Comparison of ENCODE assay signal across 14 cellular contexts in genomic region chr18:48638451-48638850, GRCh38.
DNase-seq lines count a peak whose midpoint lies in the region; ATAC-seq and TF ChIP-seq lines count a peak whose summit lies in the region.
"Had no signal": no experiment of that assay in that cellular context is flagged by ENCODE, and none has a peak within 500 bp of the region (broad histone marks: within the 10 kb centered on the region; RNA-seq: fewer than 3 reads in every experiment).

No MANE protein-coding gene starts in this region.

- no peak overlapping the region for H4K91ac ChIP-seq in neuronal stem cell (ENCODE audit: low read depth, low read length, poor library complexity)

- H3K36me3 ChIP-seq in neuronal stem cell (replicated peaks in 1 of 2; ENCODE audit: control insufficient read depth in 2 of 2, insufficient read depth in 2 of 2, low read length in 2 of 2), result no peaks in the 10 kb centered on the region
- H3K36me3 ChIP-seq in aorta (ENCODE audit: control insufficient read depth in 1 of 2, insufficient read depth in 2 of 2, low read length in 1 of 2), result no peaks in the 10 kb centered on the region

- no peak overlapping the region for H2AK5ac ChIP-seq in neuronal stem cell (ENCODE audit: low read depth, low read length)

- no peak overlapping the region for H2AFZ ChIP-seq in neuronal stem cell (ENCODE audit: low read length)

- intact Hi-C loops in cardiac septum (cut with DNase I) (no loop called here), left cardiac atrium (cut with DNase I) (no loop called here), aorta (cut with DNase I) (no loop called here)

- H3K4me1 ChIP-seq in neuronal stem cell (ENCODE audit: control insufficient read depth in 2 of 2, insufficient read depth in 1 of 2, low read depth in 1 of 2, low read length in 2 of 2), result no peaks in the 10 kb centered on the region
- H3K4me1 ChIP-seq in aorta (ENCODE audit: control insufficient read depth in 1 of 2, insufficient read depth in 2 of 2, low read length in 2 of 2), result no peaks in the 10 kb centered on the region
- H3K4me1 ChIP-seq: BLaER1 had no signal

- H3K27me3 ChIP-seq in neuronal stem cell (ENCODE audit: control insufficient read depth in 3 of 3, insufficient read depth in 3 of 3, low read depth in 1 of 3, low read length in 3 of 3) (no peaks in the 10 kb centered on the region), aorta (ENCODE audit: control insufficient read depth in 1 of 2, insufficient read depth in 2 of 2, low read length in 1 of 2) (no peaks in the 10 kb centered on the region)
- H3K27me3 ChIP-seq: BLaER1 had no signal

- H4K8ac ChIP-seq in neuronal stem cell (ENCODE audit: low read depth, low read length), result no peak overlapping the region

- H3K14ac ChIP-seq in neuronal stem cell (ENCODE audit: low read length), result no peak overlapping the region

- peaks cover 8% of the 10 kb centered on the region for H3K9me3 Mint-ChIP-seq in chondrocyte (ENCODE audit: low read depth)

- peak overlapping the region; percentile 11 for H3K18ac ChIP-seq in neuronal stem cell (ENCODE audit: low read length)

- peaks cover 4% of the 10 kb centered on the region in 2 donors for H3K9me3 ChIP-seq in neuronal stem cell (replicated peaks in 1 of 2; ENCODE audit: control insufficient read depth in 2 of 2, insufficient read depth in 1 of 2, low read depth in 1 of 2, low read length in 2 of 2)
- H3K9me3 ChIP-seq in aorta (ENCODE audit: control insufficient read depth, low read length), result no peaks in the 10 kb centered on the region
- H3K9me3 ChIP-seq: BLaER1 had no signal

- H3K27me3 Mint-ChIP-seq in chondrocyte (ENCODE audit: low read depth), result no peaks in the 10 kb centered on the region

- H3K27ac Mint-ChIP-seq in chondrocyte (ENCODE audit: unreplicated experiment), result peak overlapping the region; percentile 39
- H3K27ac Mint-ChIP-seq: CD4-positive, CD25-positive, alpha-beta regulatory T cell had no signal

- no peak overlapping the region for H3K4me2 ChIP-seq in neuronal stem cell (ENCODE audit: insufficient read depth, low read length, poor library complexity, severe bottlenecking)
- H3K4me2 ChIP-seq: BLaER1 had no signal

- DNase-seq in cardiac septum (ENCODE audit: low spot score) (peak; percentile 60), left cardiac atrium (no peak), chondrocyte (ENCODE audit: low spot score) (no peak), neuronal stem cell (ENCODE audit: low spot score) (no peak), aorta (no peak), NCI-H82 (lab: John Stamatoyannopoulos, UW) (no peak)
- no peak for DNase-seq in effector CD8-positive, alpha-beta T cell (lab: John Stamatoyannopoulos, UW)
- DNase-seq: 8988T; AML-193; Calu3; CD4-positive, CD25-positive, alpha-beta regulatory T cell; DMS 273 treated with DMSO at 0.1 percent for 48 hours had no signal

- H3K4me1 Mint-ChIP-seq in chondrocyte (ENCODE audit: low read depth), result peaks cover 37% of the 10 kb centered on the region

- no CpG with 5 or more reads among the region's 8 CpGs for WGBS in neuronal stem cell (ENCODE audit: extremely low coverage in 2 of 2, insufficient read length in 2 of 2, insufficient replicate concordance in 1 of 2), 2 donors
- WGBS in aorta, 2 donors, result 94 to 96% methylated on average over 8 of the region's 8 CpGs

- no peak for TF ChIP-seq CTCF in chondrocyte (IDR thresholded peaks at IDR 0.05)

- peaks cover 2% of the 10 kb centered on the region for H3K79me1 ChIP-seq in neuronal stem cell (ENCODE audit: low read depth, low read length)

- H2BK5ac ChIP-seq in neuronal stem cell (ENCODE audit: low read length), result no peak overlapping the region

- H3K4me3 Mint-ChIP-seq in chondrocyte (ENCODE audit: unreplicated experiment), result no peak overlapping the region
- H3K4me3 Mint-ChIP-seq: CD4-positive, CD25-positive, alpha-beta regulatory T cell had no signal

- H2BK120ac ChIP-seq in neuronal stem cell (ENCODE audit: low read depth, low read length), result no peak overlapping the region

- no peak overlapping the region for H3K4ac ChIP-seq in neuronal stem cell (ENCODE audit: low read length)

- no peak overlapping the region for H3K9ac ChIP-seq in neuronal stem cell (ENCODE audit: low read depth, low read length, poor library complexity)
- H3K9ac ChIP-seq: BLaER1 had no signal

- H3K4me3 ChIP-seq in neuronal stem cell (ENCODE audit: low read length in 2 of 2), result no peak overlapping the region
- no peak overlapping the region for H3K4me3 ChIP-seq in aorta (ENCODE audit: low read length in 2 of 2)
- H3K4me3 ChIP-seq: BLaER1 had no signal

- no peak overlapping the region for H3K23ac ChIP-seq in neuronal stem cell (ENCODE audit: low read depth, low read length, poor library complexity)

- no peak overlapping the region for H2BK15ac ChIP-seq in neuronal stem cell (ENCODE audit: low read length)

- H3K27ac ChIP-seq in neuronal stem cell (replicated peaks; ENCODE audit: low read length) (no peak overlapping the region), aorta (ENCODE audit: low read depth in 1 of 2, low read length in 2 of 2) (no peak overlapping the region)
- H3K27ac ChIP-seq: BLaER1 had no signal

- ATAC-seq in left cardiac atrium (no peak), aorta (ENCODE audit: low FRiP score) (peak; percentile 30)
- no peak for ATAC-seq in activated CD4-positive, CD25-positive, alpha-beta regulatory T cell treated with anti-CD3 and anti-CD28 coated beads, Interleukin-2, amount 50 U/mL, for 24 hours

- no peak overlapping the region for H2BK12ac ChIP-seq in neuronal stem cell (ENCODE audit: low read length)

- peaks cover 36% of the 10 kb centered on the region for H3K36me3 Mint-ChIP-seq in chondrocyte (ENCODE audit: low read depth)
- H3K36me3 Mint-ChIP-seq: CD4-positive, CD25-positive, alpha-beta regulatory T cell had no signal
